In genomic region chr21:21828130-21828529, GRCh38 we compare ENCODE assay signal across 34 cellular contexts.
"Had no signal": no experiment of that assay in that cellular context is flagged by ENCODE, and none has a peak within 500 bp of the region (broad histone marks: within the 10 kb centered on the region; RNA-seq: fewer than 3 reads in every experiment).

No MANE protein-coding gene starts in this region.

- H3K4me1 ChIP-seq: adrenal gland, ascending aorta, body of pancreas, breast epithelium had no signal

- H3K4me3 ChIP-seq: adrenal gland, ascending aorta, body of pancreas, breast epithelium, cardiac muscle cell had no signal

- DNase-seq: activated effector memory CD4-positive, alpha-beta T cell treated with anti-CD3 and anti-CD28 coated beads, Interleukin-2, amount 50 U/mL, for 16 hours; activated effector memory CD4-positive, alpha-beta T cell treated with Interleukin-2 at 50 U/mL for 16 hours; activated gamma-delta T cell; activated gamma-delta T cell treated with Interleukin-2 at 50 U/mL for 16 hours; activated naive CD4-positive, alpha-beta T cell; activated naive CD4-positive, alpha-beta T cell treated with anti-CD3 and anti-CD28 coated beads for 36 hours; activated naive CD4-positive, alpha-beta T cell treated with anti-CD3 and anti-CD28 coated beads, Interleukin-2, amount 10 ng/mL, durations not matched to agents 7 days and 5 days; activated naive CD4-positive, alpha-beta T cell treated with anti-CD3 and anti-CD28 coated beads, Interleukin-2, amount 50 U/mL, for 16 hours; activated naive CD4-positive, alpha-beta T cell treated with Interleukin-2 at 50 U/mL for 16 hours; activated naive CD8-positive, alpha-beta T cell treated with anti-CD3 and anti-CD28 coated beads for 36 hours; activated naive CD8-positive, alpha-beta T cell treated with anti-CD3 and anti-CD28 coated beads, Interleukin-2, amount 10 ng/mL, durations not matched to agents 7 days and 5 days; activated naive CD8-positive, alpha-beta T cell treated with anti-CD3 and anti-CD28 coated beads, Interleukin-2, amount 50 U/mL, for 24 hours; activated T-cell treated with anti-CD3 and anti-CD28 coated beads, Interleukin-2, amount 50 U/mL, for 1 hour; activated T-cell treated with anti-CD3 and anti-CD28 coated beads, Interleukin-2, amount 50 U/mL, for 24 hours; activated T-cell treated with anti-CD3 and anti-CD28 coated beads, Interleukin-2, amount 50 U/mL, for 4 hours; activated T-cell treated with anti-CD3 and anti-CD28 coated beads, Interleukin-2, amount 50 U/mL, for 48 hours; activated T-cell treated with anti-CD3 and anti-CD28 coated beads, Interleukin-2, amount 50 U/mL, for 72 hours; adrenal gland; amniotic stem cell; amygdala; anterior cingulate cortex; aorta; body of pancreas; brain microvascular endothelial cell; caudate nucleus; central memory CD4-positive, alpha-beta T cell; cerebellar nuclear complex had no signal

- H3K9me3 ChIP-seq: adrenal gland, ascending aorta, body of pancreas, breast epithelium had no signal

- H3K27me3 ChIP-seq: adrenal gland, ascending aorta, body of pancreas, brain microvascular endothelial cell, breast epithelium, cardiac muscle cell had no signal

- FAIRE-seq: astrocyte, bronchial epithelial cell had no signal

- ATAC-seq: activated naive CD4-positive, alpha-beta T cell treated with anti-CD3 and anti-CD28 coated beads, Interleukin-2, amount 50 U/mL, for 72 hours; activated naive CD8-positive, alpha-beta T cell treated with anti-CD3 and anti-CD28 coated beads, Interleukin-2, amount 50 U/mL, for 24 hours; activated T-cell treated with anti-CD3 and anti-CD28 coated beads, Interleukin-2, amount 50 U/mL, for 4 hours; activated T-cell treated with anti-CD3 and anti-CD28 coated beads, Interleukin-2, amount 50 U/mL, for 72 hours; activated T-helper 17 cell treated with anti-CD3 and anti-CD28 coated beads, Interleukin-2, amount 50 U/mL, for 72 hours; body of pancreas had no signal

- H3K36me3 ChIP-seq: adrenal gland, ascending aorta, brain microvascular endothelial cell, breast epithelium, cardiac muscle cell had no signal

- H3K27ac ChIP-seq: adrenal gland, ascending aorta, body of pancreas, brain microvascular endothelial cell, breast epithelium, cardiac muscle cell had no signal
